In genomic region chr3:32882180-32882579, GRCh38 we compare ENCODE assay signal across 16 cellular contexts.
A peak's percentile ranks its signal among the peaks of the same experiment; 100 is the strongest.
DNase-seq lines count a peak whose midpoint lies in the region; ATAC-seq and TF ChIP-seq lines count a peak whose summit lies in the region.
"Had no signal": no experiment of that assay in that cellular context is flagged by ENCODE, and none has a peak within 500 bp of the region (broad histone marks: within the 10 kb centered on the region; RNA-seq: fewer than 3 reads in every experiment).

No MANE protein-coding gene starts in this region.

- intact Hi-C loops in testis (cut with DNase I; ENCODE audit: low total_unique reads): no loop called here

- peaks cover 79% of the 10 kb centered on the region for H3K4me1 Mint-ChIP-seq in GM23338
- H3K4me1 Mint-ChIP-seq in activated naive CD4-positive, alpha-beta T cell treated with anti-CD3 and anti-CD28 coated beads, Interleukin-2, amount 10 ng/mL, durations not matched to agents 7 days and 5 days: peaks cover 28% of the 10 kb centered on the region

- H3K4me3 Mint-ChIP-seq in GM23338: no peak overlapping the region
- H3K4me3 Mint-ChIP-seq in activated naive CD4-positive, alpha-beta T cell treated with anti-CD3 and anti-CD28 coated beads, Interleukin-2, amount 10 ng/mL, durations not matched to agents 7 days and 5 days: no peak overlapping the region

- TF ChIP-seq CTCF in GM23338 (conservative IDR thresholded peaks at IDR 0.05; ENCODE audit: low read depth in 2 of 2): no peak
- no peak for TF ChIP-seq CTCF in tibial nerve (IDR thresholded peaks at IDR 0.05)
- TF ChIP-seq CTCF in testis (IDR thresholded peaks at IDR 0.05): no peak

- H3K36me3 ChIP-seq in GM23338 (ENCODE audit: insufficient read depth): peaks cover 36% of the 10 kb centered on the region
- no peaks in the 10 kb centered on the region for H3K36me3 ChIP-seq in tibial nerve
- H3K36me3 ChIP-seq in testis (ENCODE audit: low read depth, missing control alignments): no peaks in the 10 kb centered on the region

- peaks cover 89% of the 10 kb centered on the region for H3K36me3 Mint-ChIP-seq in GM23338 (ENCODE audit: low read depth)
- H3K36me3 Mint-ChIP-seq in activated naive CD4-positive, alpha-beta T cell treated with anti-CD3 and anti-CD28 coated beads, Interleukin-2, amount 10 ng/mL, durations not matched to agents 7 days and 5 days: no peaks in the 10 kb centered on the region

- H3K4me2 ChIP-seq in GM23338: no peak overlapping the region
- H3K4me2 ChIP-seq: A549 had no signal

- no peak for DNase-seq in GM23338 (ENCODE audit: low spot score)
- DNase-seq in tibial nerve (ENCODE audit: low spot score in 2 of 2): no peak
- DNase-seq in foreskin melanocyte: no peak
- no peak for DNase-seq in testis
- no peak for DNase-seq in activated naive CD4-positive, alpha-beta T cell treated with anti-CD3 and anti-CD28 coated beads, Interleukin-2, amount 10 ng/mL, durations not matched to agents 7 days and 5 days
- DNase-seq: islet precursor cell; mesenchymal stem cell; NCI-H1930; NCI-H526; stimulated activated naive CD8-positive, alpha-beta T cell treated with anti-CD3 and anti-CD28 coated beads, Interleukin-15, Interleukin-2, amounts not matched to agents 100 U/mL and 50 U/mL, for 24 hours had no signal

- peaks cover 100% of the 10 kb centered on the region for H3K79me2 ChIP-seq in GM23338 (replicated peaks; ENCODE audit: insufficient read depth)

- 85 to 96% methylated on average over 1 of the region's 1 CpG for WGBS in tibial nerve, 2 donors
- 93 to 95% methylated on average over 1 of the region's 1 CpG for WGBS in testis, 2 donors

- H3K9me3 Mint-ChIP-seq in GM23338: no peaks in the 10 kb centered on the region
- no peaks in the 10 kb centered on the region for H3K9me3 Mint-ChIP-seq in activated naive CD4-positive, alpha-beta T cell treated with anti-CD3 and anti-CD28 coated beads, Interleukin-2, amount 10 ng/mL, durations not matched to agents 7 days and 5 days

- no peak overlapping the region for H2AFZ ChIP-seq in GM23338

- peaks cover 55% of the 10 kb centered on the region for H3F3A ChIP-seq in GM23338 (replicated peaks; ENCODE audit: low read depth)

- peaks cover 56% of the 10 kb centered on the region for H3K4me1 ChIP-seq in GM23338 (ENCODE audit: insufficient read depth)
- no peaks in the 10 kb centered on the region for H3K4me1 ChIP-seq in tibial nerve
- H3K4me1 ChIP-seq in testis: no peaks in the 10 kb centered on the region
- H3K4me1 ChIP-seq: A549 had no signal

- no peaks in the 10 kb centered on the region for H3K27me3 ChIP-seq in GM23338 (ENCODE audit: insufficient read depth)
- no peaks in the 10 kb centered on the region for H3K27me3 ChIP-seq in tibial nerve
- H3K27me3 ChIP-seq in testis: no peaks in the 10 kb centered on the region
- H3K27me3 ChIP-seq: cardiac muscle cell had no signal

- peak overlapping the region; percentile 24; the same call in 1 of the 2 replicates for H3K27ac ChIP-seq in GM23338 (ENCODE audit: low read depth)
- H3K27ac ChIP-seq in tibial nerve: no peak overlapping the region
- no peak overlapping the region for H3K27ac ChIP-seq in testis
- H3K27ac ChIP-seq: A549, cardiac muscle cell had no signal

- H4K20me1 ChIP-seq in GM23338 (replicated peaks; ENCODE audit: insufficient read depth): peaks cover 97% of the 10 kb centered on the region

- ATAC-seq in GM18502 (IDR thresholded peaks at IDR 0.05; ENCODE audit: poor library complexity, unreplicated experiment): peak; percentile 29
- ATAC-seq in GM19397 (IDR thresholded peaks at IDR 0.05; ENCODE audit: unreplicated experiment): peak; percentile 45
- ATAC-seq in GM23338: no peak
- ATAC-seq in HG03175 (IDR thresholded peaks at IDR 0.05; ENCODE audit: unreplicated experiment): peak; percentile 81
- ATAC-seq: A549, SK-N-SH treated with all-trans-retinoic acid at 6 μM for 48 hours had no signal

- no peaks in the 10 kb centered on the region for H3K9me2 ChIP-seq in GM23338 (ENCODE audit: insufficient read depth)

- H3K9me3 ChIP-seq in tibial nerve: no peaks in the 10 kb centered on the region
- no peaks in the 10 kb centered on the region for H3K9me3 ChIP-seq in testis
- H3K9me3 ChIP-seq: A549 had no signal

- CTCF ChIA-PET in activated naive CD4-positive, alpha-beta T cell treated with anti-CD3 and anti-CD28 coated beads, Interleukin-2, amount 10 ng/mL, durations not matched to agents 7 days and 5 days (lab: Charles Lee): interaction anchor here (0.7 to 1.2 kb wide), 2 partner anchors 19 to 21 kb away, joined by 3 to 4 read pairs; no protein-coding TSS in a partner anchor

- H3K27me3 Mint-ChIP-seq in GM23338 (ENCODE audit: insufficient read depth, low read depth, poor library complexity): peaks cover 32% of the 10 kb centered on the region
- peaks cover 40% of the 10 kb centered on the region for H3K27me3 Mint-ChIP-seq in activated naive CD4-positive, alpha-beta T cell treated with anti-CD3 and anti-CD28 coated beads, Interleukin-2, amount 10 ng/mL, durations not matched to agents 7 days and 5 days

- no peak overlapping the region for H3K27ac Mint-ChIP-seq in GM23338
- no peak overlapping the region for H3K27ac Mint-ChIP-seq in activated naive CD4-positive, alpha-beta T cell treated with anti-CD3 and anti-CD28 coated beads, Interleukin-2, amount 10 ng/mL, durations not matched to agents 7 days and 5 days

- H3K4me3 ChIP-seq in GM23338 (no peak overlapping the region), tibial nerve (no peak overlapping the region), testis (no peak overlapping the region)
- H3K4me3 ChIP-seq: A549, cardiac muscle cell had no signal

- TF ChIP-seq EP300 in tibial nerve (IDR thresholded peaks at IDR 0.05): no peak

- no peak for TF ChIP-seq POLR2A in tibial nerve (IDR thresholded peaks at IDR 0.05)
- TF ChIP-seq POLR2A in testis (IDR thresholded peaks at IDR 0.05): no peak

TF ChIP-seq in GM23338, 12 proteins besides CTCF, POLR2A, EP300 and RAD21 (continues in another document):
- TF ChIP-seq, protein P1, sequence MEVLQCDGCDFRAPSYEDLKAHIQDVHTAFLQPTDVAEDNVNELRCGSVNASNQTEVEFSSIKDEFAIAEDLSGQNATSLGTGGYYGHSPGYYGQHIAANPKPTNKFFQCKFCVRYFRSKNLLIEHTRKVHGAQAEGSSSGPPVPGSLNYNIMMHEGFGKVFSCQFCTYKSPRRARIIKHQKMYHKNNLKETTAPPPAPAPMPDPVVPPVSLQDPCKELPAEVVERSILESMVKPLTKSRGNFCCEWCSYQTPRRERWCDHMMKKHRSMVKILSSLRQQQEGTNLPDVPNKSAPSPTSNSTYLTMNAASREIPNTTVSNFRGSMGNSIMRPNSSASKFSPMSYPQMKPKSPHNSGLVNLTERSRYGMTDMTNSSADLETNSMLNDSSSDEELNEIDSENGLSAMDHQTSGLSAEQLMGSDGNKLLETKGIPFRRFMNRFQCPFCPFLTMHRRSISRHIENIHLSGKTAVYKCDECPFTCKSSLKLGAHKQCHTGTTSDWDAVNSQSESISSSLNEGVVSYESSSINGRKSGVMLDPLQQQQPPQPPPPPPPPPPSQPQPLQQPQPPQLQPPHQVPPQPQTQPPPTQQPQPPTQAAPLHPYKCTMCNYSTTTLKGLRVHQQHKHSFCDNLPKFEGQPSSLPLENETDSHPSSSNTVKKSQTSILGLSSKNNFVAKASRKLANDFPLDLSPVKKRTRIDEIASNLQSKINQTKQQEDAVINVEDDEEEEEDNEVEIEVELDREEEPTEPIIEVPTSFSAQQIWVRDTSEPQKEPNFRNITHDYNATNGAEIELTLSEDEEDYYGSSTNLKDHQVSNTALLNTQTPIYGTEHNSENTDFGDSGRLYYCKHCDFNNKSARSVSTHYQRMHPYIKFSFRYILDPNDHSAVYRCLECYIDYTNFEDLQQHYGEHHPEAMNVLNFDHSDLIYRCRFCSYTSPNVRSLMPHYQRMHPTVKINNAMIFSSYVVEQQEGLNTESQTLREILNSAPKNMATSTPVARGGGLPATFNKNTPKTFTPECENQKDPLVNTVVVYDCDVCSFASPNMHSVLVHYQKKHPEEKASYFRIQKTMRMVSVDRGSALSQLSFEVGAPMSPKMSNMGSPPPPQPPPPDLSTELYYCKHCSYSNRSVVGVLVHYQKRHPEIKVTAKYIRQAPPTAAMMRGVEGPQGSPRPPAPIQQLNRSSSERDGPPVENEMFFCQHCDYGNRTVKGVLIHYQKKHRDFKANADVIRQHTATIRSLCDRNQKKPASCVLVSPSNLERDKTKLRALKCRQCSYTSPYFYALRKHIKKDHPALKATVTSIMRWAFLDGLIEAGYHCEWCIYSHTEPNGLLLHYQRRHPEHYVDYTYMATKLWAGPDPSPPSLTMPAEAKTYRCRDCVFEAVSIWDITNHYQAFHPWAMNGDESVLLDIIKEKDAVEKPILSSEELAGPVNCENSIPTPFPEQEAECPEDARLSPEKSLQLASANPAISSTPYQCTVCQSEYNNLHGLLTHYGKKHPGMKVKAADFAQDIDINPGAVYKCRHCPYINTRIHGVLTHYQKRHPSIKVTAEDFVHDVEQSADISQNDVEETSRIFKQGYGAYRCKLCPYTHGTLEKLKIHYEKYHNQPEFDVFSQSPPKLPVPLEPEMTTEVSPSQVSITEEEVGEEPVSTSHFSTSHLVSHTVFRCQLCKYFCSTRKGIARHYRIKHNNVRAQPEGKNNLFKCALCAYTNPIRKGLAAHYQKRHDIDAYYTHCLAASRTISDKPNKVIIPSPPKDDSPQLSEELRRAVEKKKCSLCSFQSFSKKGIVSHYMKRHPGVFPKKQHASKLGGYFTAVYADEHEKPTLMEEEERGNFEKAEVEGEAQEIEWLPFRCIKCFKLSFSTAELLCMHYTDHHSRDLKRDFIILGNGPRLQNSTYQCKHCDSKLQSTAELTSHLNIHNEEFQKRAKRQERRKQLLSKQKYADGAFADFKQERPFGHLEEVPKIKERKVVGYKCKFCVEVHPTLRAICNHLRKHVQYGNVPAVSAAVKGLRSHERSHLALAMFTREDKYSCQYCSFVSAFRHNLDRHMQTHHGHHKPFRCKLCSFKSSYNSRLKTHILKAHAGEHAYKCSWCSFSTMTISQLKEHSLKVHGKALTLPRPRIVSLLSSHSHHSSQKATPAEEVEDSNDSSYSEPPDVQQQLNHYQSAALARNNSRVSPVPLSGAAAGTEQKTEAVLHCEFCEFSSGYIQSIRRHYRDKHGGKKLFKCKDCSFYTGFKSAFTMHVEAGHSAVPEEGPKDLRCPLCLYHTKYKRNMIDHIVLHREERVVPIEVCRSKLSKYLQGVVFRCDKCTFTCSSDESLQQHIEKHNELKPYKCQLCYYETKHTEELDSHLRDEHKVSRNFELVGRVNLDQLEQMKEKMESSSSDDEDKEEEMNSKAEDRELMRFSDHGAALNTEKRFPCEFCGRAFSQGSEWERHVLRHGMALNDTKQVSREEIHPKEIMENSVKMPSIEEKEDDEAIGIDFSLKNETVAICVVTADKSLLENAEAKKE (CRISPR knock-in tag; IDR thresholded peaks at IDR 0.05): no peak
- no peak for TF ChIP-seq POLR2AphosphoS5 (IDR thresholded peaks at IDR 0.05; ENCODE audit: low read depth)
- no peak for TF ChIP-seq EZH2 (IDR thresholded peaks at IDR 0.05; ENCODE audit: low read depth, unreplicated experiment)
- no peak for TF ChIP-seq JUNB (IDR thresholded peaks at IDR 0.05; ENCODE audit: unreplicated experiment)
- TF ChIP-seq ZNF114 (CRISPR knock-in tag; IDR thresholded peaks at IDR 0.05): no peak
- no peak for TF ChIP-seq CREB1 (CRISPR knock-in tag; IDR thresholded peaks at IDR 0.05; ENCODE audit: low read depth)
- TF ChIP-seq NANOG (IDR thresholded peaks at IDR 0.05; ENCODE audit: borderline replicate concordance): no peak
- no peak for TF ChIP-seq EZH2phosphoT487 (IDR thresholded peaks at IDR 0.05; ENCODE audit: unreplicated experiment)
